22 cellular contexts compared by ENCODE assay signal in genomic region chr10:100895346-100895745, GRCh38. TPM values are rescaled to one million over a fixed set of nuclear protein-coding genes. Genes with fewer than 3 reads are reported as not detected.
DNase-seq lines count a peak whose midpoint lies in the region; ATAC-seq and TF ChIP-seq lines count a peak whose summit lies in the region.
"Had no signal": no experiment of that assay in that cellular context is flagged by ENCODE, and none has a peak within 500 bp of the region (broad histone marks: within the 10 kb centered on the region; RNA-seq: fewer than 3 reads in every experiment).

No MANE protein-coding gene starts in this region.

- H3K4me2 ChIP-seq in OCI-LY7 (ENCODE audit: low read length): no peak overlapping the region; the same call in 1 of the 2 replicates

- ATAC-seq in Right ventricle myocardium inferior (no peak), heart left ventricle (no peak), lung (ENCODE audit: insufficient read depth, low FRiP score) (no peak), HG02798 (IDR thresholded peaks at IDR 0.05; ENCODE audit: poor library complexity, unreplicated experiment) (no peak)
- no peak for ATAC-seq in activated T-cell treated with anti-CD3 and anti-CD28 coated beads, Interleukin-2, amount 50 U/mL, for 72 hours (replicated peaks in 1 of 2)
- ATAC-seq: activated CD4-positive, CD25-positive, alpha-beta regulatory T cell treated with anti-CD3 and anti-CD28 coated beads, Interleukin-2, amount 50 U/mL, for 24 hours; PC-3; stimulated activated effector memory CD8-positive, alpha-beta T cell treated with anti-CD3 and anti-CD28 coated beads, Interleukin-12 subunit alpha, Interleukin-12 subunit beta, amount 100 ng/mL, for 72 hours had no signal

- peaks cover 26% of the 10 kb centered on the region for H3K27me3 Mint-ChIP-seq in activated T-cell treated with anti-CD3 and anti-CD28 coated beads, Interleukin-2, amount 50 U/mL, for 72 hours (ENCODE audit: low read depth)

- intact Hi-C loops in Right ventricle myocardium inferior (cut with DNase I): no loop called here
- intact Hi-C loops in heart left ventricle (cut with DNase I): no loop called here
- intact Hi-C loops in OCI-LY7 (cut with micrococcal nuclease; ENCODE audit: unreplicated experiment): no loop called here
- intact Hi-C loops in esophagus squamous epithelium (cut with DNase I): no loop called here

- no peaks in the 10 kb centered on the region for H3K4me1 Mint-ChIP-seq in activated T-cell treated with anti-CD3 and anti-CD28 coated beads, Interleukin-2, amount 50 U/mL, for 72 hours (ENCODE audit: low read depth)
- H3K4me1 Mint-ChIP-seq: stimulated activated effector memory CD8-positive, alpha-beta T cell treated with anti-CD3 and anti-CD28 coated beads, Interleukin-12 subunit alpha, Interleukin-12 subunit beta, amount 100 ng/mL, for 72 hours had no signal

- peaks cover 0 to 4% (median 0%) of the 10 kb centered on the region in 12 donors for H3K4me1 ChIP-seq in heart left ventricle
- H3K4me1 ChIP-seq in OCI-LY7 (ENCODE audit: insufficient read depth, low read length, poor library complexity, severe bottlenecking): peaks cover 6% of the 10 kb centered on the region
- H3K4me1 ChIP-seq in lung (ENCODE audit: control insufficient read depth in 2 of 2, insufficient read depth in 2 of 2, low read length in 2 of 2): no peaks in the 10 kb centered on the region
- peaks cover 0 to 6% (median 0%) of the 10 kb centered on the region in 3 donors for H3K4me1 ChIP-seq in esophagus squamous epithelium
- H3K4me1 ChIP-seq: tibial artery had no signal

- H3K27me3 ChIP-seq in heart left ventricle (peaks cover 0 to 41% (median 8%) of the 10 kb centered on the region in 9 donors), lung (ENCODE audit: control insufficient read depth, insufficient read depth) (no peaks in the 10 kb centered on the region), esophagus squamous epithelium (peaks cover 0 to 47% (median 3%) of the 10 kb centered on the region in 4 donors)

- WGBS in heart left ventricle, 4 donors: 55 to 60% (median 59%) methylated on average over 4 of the region's 4 CpGs
- 43 to 51% methylated on average over 4 of the region's 4 CpGs for WGBS in lung, 2 donors
- WGBS in esophagus squamous epithelium, 2 donors: 27 to 33% methylated on average over 4 of the region's 4 CpGs

- POLR2A ChIA-PET in OCI-LY7 (lab: Charles Lee): interaction anchor here (0.7 kb wide), 1 partner anchor 95 kb away, joined by 3 read pairs; no protein-coding TSS in a partner anchor

- no TSS peak for BruUV-seq in OCI-LY7 (replicated peaks; lab: Mats Ljungman, UMichigan)

- CTCF ChIA-PET in OCI-LY7 (lab: Charles Lee; ENCODE audit: unreplicated experiment): interaction anchor here (0.6 kb wide), 1 partner anchor 24 kb away, joined by 3 read pairs; no protein-coding TSS in a partner anchor

- no peak overlapping the region for H3K4me3 ChIP-seq in heart left ventricle
- no peak overlapping the region for H3K4me3 ChIP-seq in OCI-LY7 (ENCODE audit: low read depth, low read length, poor library complexity, severe bottlenecking)
- no peak overlapping the region for H3K4me3 ChIP-seq in lung
- H3K4me3 ChIP-seq in esophagus squamous epithelium: no peak overlapping the region
- H3K4me3 ChIP-seq: tibial artery had no signal

- H3K27ac ChIP-seq in heart left ventricle: no peak overlapping the region
- H3K27ac ChIP-seq in OCI-LY7 (ENCODE audit: low read depth, low read length, poor library complexity, severe bottlenecking): no peak overlapping the region
- H3K27ac ChIP-seq in lung (ENCODE audit: low read depth in 1 of 2, low read length in 1 of 2): no peak overlapping the region
- no peak overlapping the region for H3K27ac ChIP-seq in esophagus squamous epithelium
- H3K27ac ChIP-seq: tibial artery had no signal

- peak; percentile 22 for DNase-seq in Right ventricle myocardium inferior (ENCODE audit: missing footprints)
- no peak for DNase-seq in heart left ventricle
- no peak for DNase-seq in OCI-LY7 (ENCODE audit: low spot score)
- peak; percentile 10 for DNase-seq in lung (ENCODE audit: low spot score)
- DNase-seq in esophagus squamous epithelium (lab: John Stamatoyannopoulos, UW): no peak
- DNase-seq in activated T-cell treated with anti-CD3 and anti-CD28 coated beads, Interleukin-2, amount 50 U/mL, for 72 hours: no peak
- no peak for DNase-seq in NCI-H187 (lab: John Stamatoyannopoulos, UW)
- DNase-seq: CD4-positive, CD25-positive, alpha-beta regulatory T cell; DMS79; GOT3; midbrain; NCI-H1105; NCI-H2107; nucleus accumbens; PC-3; retina; stimulated activated CD4-positive, alpha-beta T cell treated with anti-CD3 and anti-CD28 coated beads, Interleukin-12 subunit alpha, Interleukin-12 subunit beta, amount 100 ng/mL, for 4 hours; tibial artery had no signal

- TF ChIP-seq POLR2A in heart left ventricle (IDR thresholded peaks at IDR 0.05): no peak
- TF ChIP-seq POLR2A in esophagus squamous epithelium (IDR thresholded peaks at IDR 0.05): no peak

- H3K27ac Mint-ChIP-seq in activated T-cell treated with anti-CD3 and anti-CD28 coated beads, Interleukin-2, amount 50 U/mL, for 72 hours: no peak overlapping the region
- H3K27ac Mint-ChIP-seq: activated naive CD4-positive, alpha-beta T cell treated with anti-CD3 and anti-CD28 coated beads, Interleukin-2, amount 50 U/mL, for 24 hours; stimulated activated effector memory CD8-positive, alpha-beta T cell treated with anti-CD3 and anti-CD28 coated beads, Interleukin-12 subunit alpha, Interleukin-12 subunit beta, amount 100 ng/mL, for 72 hours had no signal

- TF ChIP-seq CTCF in heart left ventricle (IDR thresholded peaks at IDR 0.05): no peak
- no peak for TF ChIP-seq CTCF in OCI-LY7 (conservative IDR thresholded peaks at IDR 0.05; ENCODE audit: low read length)
- no peak for TF ChIP-seq CTCF in lung (IDR thresholded peaks at IDR 0.05; ENCODE audit: control extremely low read depth, extremely low read depth)
- TF ChIP-seq CTCF in esophagus squamous epithelium (IDR thresholded peaks at IDR 0.05): no peak

- no peaks in the 10 kb centered on the region for H3K79me2 ChIP-seq in OCI-LY7 (ENCODE audit: insufficient read depth, low read depth, low read length)

- H3K9me2 ChIP-seq in OCI-LY7 (ENCODE audit: insufficient read depth, low read length): no peaks in the 10 kb centered on the region

- no peaks in the 10 kb centered on the region for H3K9me3 Mint-ChIP-seq in activated T-cell treated with anti-CD3 and anti-CD28 coated beads, Interleukin-2, amount 50 U/mL, for 72 hours
- H3K9me3 Mint-ChIP-seq: activated naive CD4-positive, alpha-beta T cell treated with anti-CD3 and anti-CD28 coated beads, Interleukin-2, amount 50 U/mL, for 24 hours; CD4-positive, CD25-positive, alpha-beta regulatory T cell; stimulated activated effector memory CD8-positive, alpha-beta T cell treated with anti-CD3 and anti-CD28 coated beads, Interleukin-12 subunit alpha, Interleukin-12 subunit beta, amount 100 ng/mL, for 72 hours had no signal

- peak overlapping the region; percentile 44; the same call in 1 of the 2 replicates for H2AFZ ChIP-seq in OCI-LY7 (ENCODE audit: low read length)

- H3K9me3 ChIP-seq in heart left ventricle: no peaks in the 10 kb centered on the region
- no peaks in the 10 kb centered on the region for H3K9me3 ChIP-seq in OCI-LY7 (ENCODE audit: low read length)
- no peaks in the 10 kb centered on the region for H3K9me3 ChIP-seq in lung (ENCODE audit: control insufficient read depth in 2 of 2, insufficient read depth in 1 of 2, low read length in 1 of 2)
- no peaks in the 10 kb centered on the region for H3K9me3 ChIP-seq in esophagus squamous epithelium
- H3K9me3 ChIP-seq: tibial artery had no signal

- no peak overlapping the region for H3K4me3 Mint-ChIP-seq in activated T-cell treated with anti-CD3 and anti-CD28 coated beads, Interleukin-2, amount 50 U/mL, for 72 hours
- H3K4me3 Mint-ChIP-seq: activated naive CD4-positive, alpha-beta T cell treated with anti-CD3 and anti-CD28 coated beads, Interleukin-2, amount 50 U/mL, for 24 hours; CD4-positive, CD25-positive, alpha-beta regulatory T cell; stimulated activated effector memory CD8-positive, alpha-beta T cell treated with anti-CD3 and anti-CD28 coated beads, Interleukin-12 subunit alpha, Interleukin-12 subunit beta, amount 100 ng/mL, for 72 hours had no signal

- no peaks in the 10 kb centered on the region for H4K20me1 ChIP-seq in OCI-LY7 (ENCODE audit: insufficient read depth, low read length)

- H3K36me3 ChIP-seq in heart left ventricle (no peaks in the 10 kb centered on the region), OCI-LY7 (ENCODE audit: insufficient read depth, low read length) (no peaks in the 10 kb centered on the region), lung (ENCODE audit: control insufficient read depth in 2 of 2, insufficient read depth in 2 of 2, low read length in 2 of 2) (no peaks in the 10 kb centered on the region), esophagus squamous epithelium (no peaks in the 10 kb centered on the region)
- H3K36me3 ChIP-seq: tibial artery had no signal

- H3K36me3 Mint-ChIP-seq in activated T-cell treated with anti-CD3 and anti-CD28 coated beads, Interleukin-2, amount 50 U/mL, for 72 hours (ENCODE audit: insufficient read depth in 2 of 2): no peaks in the 10 kb centered on the region
- H3K36me3 Mint-ChIP-seq: activated naive CD4-positive, alpha-beta T cell treated with anti-CD3 and anti-CD28 coated beads, Interleukin-2, amount 50 U/mL, for 24 hours; CD4-positive, CD25-positive, alpha-beta regulatory T cell; stimulated activated effector memory CD8-positive, alpha-beta T cell treated with anti-CD3 and anti-CD28 coated beads, Interleukin-12 subunit alpha, Interleukin-12 subunit beta, amount 100 ng/mL, for 72 hours had no signal

RNA-seq across cellular contexts. Expression of gene SLF2, which starts 17.4 kb away (rescaled TPM):
- total RNA-seq in Right ventricle myocardium inferior (17.0 TPM), heart left ventricle (10 to 100 TPM in 8 of 9 donors, 1 to 10 TPM in 1; 9.2 to 26.9 (median 17.9) TPM), OCI-LY7 (2022) (52.1 and 52.3 TPM in 2 replicates), lung (10 to 100 TPM; 30.1 to 60.0 TPM), esophagus squamous epithelium (10 to 100 TPM; 12.1 to 24.8 (median 13.5) TPM)
- polyA plus RNA-seq in heart left ventricle (10 to 100 TPM in 1 of 2 donors, 1 to 10 TPM in 1; 7.5 to 11.0 TPM), lung (10 to 100 TPM in 1 of 2 donors, 1 to 10 TPM in 1; 7.1 to 13.5 TPM)
- total RNA-seq in OCI-LY7 (2014; rRNA removed; shearing (Covaris generic)): 50.9 and 58.2 TPM in 2 replicates
- total RNA-seq in activated T-cell treated with anti-CD3 and anti-CD28 coated beads, Interleukin-2, amount 50 U/mL, for 72 hours: 10 to 100 TPM; 47.4 to 52.6 TPM

Comparison
In these comparisons a context has a peak if more than half of its experiments do, and no peak if none do; other contexts are left out.
1. DNase-seq: peak in Right ventricle myocardium inferior (single experiment) and lung (single experiment); none in heart left ventricle (0 of 5), OCI-LY7 (single experiment), esophagus squamous epithelium (single experiment), activated T-cell treated with anti-CD3 and anti-CD28 coated beads, Interleukin-2, amount 50 U/mL, for 72 hours (0 of 2) and NCI-H187 (0 of 2).